Comparison of ENCODE assay signal across 15 cellular contexts in the genomic region with DNA sequence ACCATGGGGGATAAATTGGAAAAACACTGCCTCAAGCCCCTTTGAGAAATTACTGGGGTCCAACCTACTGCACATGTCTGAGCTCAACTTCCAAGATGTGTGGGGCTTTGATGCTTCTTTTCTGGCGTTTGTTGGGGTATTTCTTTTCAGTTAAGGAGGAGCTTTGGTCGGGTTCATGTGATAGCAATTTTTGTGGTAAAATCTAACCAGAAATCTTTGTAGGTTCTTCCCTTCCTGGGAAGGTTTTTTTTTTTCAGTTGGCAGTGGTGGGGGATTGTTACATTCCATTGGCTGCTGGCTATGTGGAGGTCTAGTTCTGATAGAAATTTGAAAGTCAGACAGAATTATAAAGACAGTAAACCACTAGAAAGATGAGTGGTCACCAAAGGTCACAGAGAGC.
"Had no signal": no experiment of that assay in that cellular context is flagged by ENCODE, and none has a peak within 500 bp of the region (broad histone marks: within the 10 kb centered on the region; RNA-seq: fewer than 3 reads in every experiment).

No MANE protein-coding gene starts in this region.

- H3K4me1 Mint-ChIP-seq: immature natural killer cell, memory B cell had no signal

- H3K36me3 Mint-ChIP-seq: memory B cell had no signal

- H3K27me3 Mint-ChIP-seq: memory B cell had no signal

- H3K27me3 ChIP-seq: colonic mucosa, esophagus squamous epithelium, gastroesophageal sphincter, left lung, sigmoid colon had no signal

- H3K27ac Mint-ChIP-seq: immature natural killer cell; memory B cell; naive thymus-derived CD4-positive, alpha-beta T cell had no signal

- H3K4me1 ChIP-seq: colonic mucosa, esophagus squamous epithelium, gastroesophageal sphincter, left lung, lower lobe of right lung, sigmoid colon had no signal

- H3K9me3 ChIP-seq: colonic mucosa, esophagus squamous epithelium, left lung, lower lobe of right lung had no signal

- H3K4me3 ChIP-seq: colonic mucosa, esophagus squamous epithelium, gastroesophageal sphincter, left lung, lower lobe of right lung, sigmoid colon had no signal

- H3K27ac ChIP-seq: colonic mucosa, esophagus squamous epithelium, gastroesophageal sphincter, left lung, lower lobe of right lung, sigmoid colon had no signal

- DNase-seq: colonic mucosa; dermis blood vessel endothelial cell; esophagus squamous epithelium; foreskin fibroblast; immature natural killer cell; left lung; lower lobe of right lung; naive thymus-derived CD4-positive, alpha-beta T cell; sigmoid colon; small intestine; stimulated activated CD4-positive, alpha-beta T cell treated with anti-CD3 and anti-CD28 coated beads, Interleukin-12 subunit alpha, Interleukin-12 subunit beta, amount 100 ng/mL, for 4 hours; stimulated activated naive CD4-positive, alpha-beta T cell treated with Interleukin-2 at 50 U/mL for 16 hours; trophoblast cell had no signal

- H3K36me3 ChIP-seq: colonic mucosa, esophagus squamous epithelium, gastroesophageal sphincter, left lung, lower lobe of right lung, sigmoid colon had no signal

- H3K9me3 Mint-ChIP-seq: immature natural killer cell had no signal

- H3K4me3 Mint-ChIP-seq: immature natural killer cell; memory B cell; naive thymus-derived CD4-positive, alpha-beta T cell had no signal
